ENCODE assay signal across 13 cellular contexts in the genomic region with DNA sequence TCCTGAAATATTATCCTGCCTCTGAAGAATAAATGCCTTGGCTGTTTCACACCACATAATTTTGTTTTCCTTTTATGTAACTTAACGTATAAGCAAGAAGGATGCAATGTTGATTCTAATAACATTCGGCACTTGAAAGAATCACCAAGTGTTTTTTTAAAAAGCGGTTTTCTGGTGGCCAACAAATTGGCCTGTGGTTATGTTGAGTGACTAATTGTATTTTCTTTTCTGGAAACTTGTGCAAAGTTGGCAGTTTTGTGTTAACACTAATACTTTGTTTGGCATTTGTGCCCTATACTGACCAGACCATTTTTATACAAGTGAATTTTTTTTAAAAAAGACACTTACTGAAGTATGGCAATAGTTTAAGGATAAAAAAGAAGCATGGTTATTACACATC.
DNase-seq lines count a peak whose midpoint lies in the region; ATAC-seq and TF ChIP-seq lines count a peak whose summit lies in the region.
"Had no signal": no experiment of that assay in that cellular context is flagged by ENCODE, and none has a peak within 500 bp of the region (broad histone marks: within the 10 kb centered on the region; RNA-seq: fewer than 3 reads in every experiment).

No MANE protein-coding gene starts in this region.

- no peak overlapping the region for H2AFZ ChIP-seq in KMS-11 (ENCODE audit: low read depth)

- H3K27me3 ChIP-seq in KMS-11 (ENCODE audit: insufficient read depth, low read depth) (peaks cover 20% of the 10 kb centered on the region; the same call in 1 of the 2 replicates), lower lobe of right lung (ENCODE audit: low read depth) (no peaks in the 10 kb centered on the region), thyroid gland (no peaks in the 10 kb centered on the region), H7 (ENCODE audit: control insufficient read depth, insufficient read depth, low read length) (no peaks in the 10 kb centered on the region)

- no peak for TF ChIP-seq CTCF in KMS-11 (conservative IDR thresholded peaks at IDR 0.05; ENCODE audit: low read depth, low read length)
- TF ChIP-seq CTCF in astrocyte of the spinal cord (IDR thresholded peaks at IDR 0.05; ENCODE audit: low read depth, low read length), result no peak
- TF ChIP-seq CTCF in lower lobe of right lung (IDR thresholded peaks at IDR 0.05), result no peak
- no peak for TF ChIP-seq CTCF in thyroid gland (IDR thresholded peaks at IDR 0.05)

- TF ChIP-seq POLR2A in thyroid gland (IDR thresholded peaks at IDR 0.05), result no peak

- H3K79me2 ChIP-seq in KMS-11 (ENCODE audit: insufficient read depth, low read depth), result no peaks in the 10 kb centered on the region

- H3K4me1 ChIP-seq in KMS-11 (ENCODE audit: low read depth, poor library complexity, severe bottlenecking) (peaks cover 23% of the 10 kb centered on the region), lower lobe of right lung (peaks cover 15% of the 10 kb centered on the region), thyroid gland (peaks cover 0 to 11% of the 10 kb centered on the region in 2 donors)

- no peak overlapping the region for H3K9ac ChIP-seq in KMS-11

- no peaks in the 10 kb centered on the region for H3K9me3 ChIP-seq in lower lobe of right lung
- no peaks in the 10 kb centered on the region for H3K9me3 ChIP-seq in thyroid gland

- DNase-seq in astrocyte of the spinal cord (ENCODE audit: low read depth, low spot score) (peak; percentile 87), lower lobe of right lung (no peak), thyroid gland (no peak), NCI-H1092 (lab: John Stamatoyannopoulos, UW) (no peak), H7 (no peak), left colon (no peak)
- DNase-seq: activated naive CD8-positive, alpha-beta T cell treated with anti-CD3 and anti-CD28 coated beads, Interleukin-2, amount 50 U/mL, for 24 hours; NCI-H1694; retina; stimulated activated naive CD8-positive, alpha-beta T cell treated with anti-CD3 and anti-CD28 coated beads, Interleukin-15, amount 100 ng/mL, for 72 hours had no signal

- in situ Hi-C loops in astrocyte of the spinal cord (cut with HindIII; ENCODE audit: low sequenced_read_pairs), result no loop called here

- H3K27ac ChIP-seq in KMS-11 (peak overlapping the region; percentile 16; the same call in 1 of the 2 replicates), lower lobe of right lung (peak overlapping the region; percentile 25), thyroid gland (peak overlapping the region in 2 of 3 donors; percentile 51)

- H3K36me3 ChIP-seq in KMS-11 (ENCODE audit: insufficient read depth) (no peaks in the 10 kb centered on the region), lower lobe of right lung (no peaks in the 10 kb centered on the region), thyroid gland (no peaks in the 10 kb centered on the region), H7 (replicated peaks; ENCODE audit: control insufficient read depth, insufficient read depth, low read length) (no peaks in the 10 kb centered on the region; the same call in 1 of the 2 replicates)

- intact Hi-C loops in lower lobe of right lung (cut with DNase I) (no loop called here), thyroid gland (cut with DNase I) (no loop called here), left colon (cut with DNase I, micrococcal nuclease) (no loop called here)

- H3K4me2 ChIP-seq in KMS-11, result peak overlapping the region; percentile 49

- H4K20me1 ChIP-seq in KMS-11 (ENCODE audit: insufficient read depth), result no peaks in the 10 kb centered on the region

- H3K4me3 ChIP-seq in KMS-11 (IDR thresholded peaks at IDR 0.05; ENCODE audit: insufficient read depth, low read depth, low read length) (no peak overlapping the region), astrocyte of the spinal cord (ENCODE audit: low read depth, low read length) (no peak overlapping the region), lower lobe of right lung (no peak overlapping the region), thyroid gland (replicated peaks in 1 of 3) (no peak overlapping the region), H7 (ENCODE audit: insufficient read depth, low read depth, low read length) (no peak overlapping the region)

- WGBS in thyroid gland, 2 donors, result 84 to 92% methylated on average over 3 of the region's 3 CpGs

- ATAC-seq in lower lobe of right lung (no peak), left colon (no peak), GM21526 (IDR thresholded peaks at IDR 0.05; ENCODE audit: low FRiP score, unreplicated experiment) (no peak)
- ATAC-seq: activated CD4-positive, CD25-positive, alpha-beta regulatory T cell treated with anti-CD3 and anti-CD28 coated beads, Interleukin-2, amount 50 U/mL, for 24 hours; activated naive CD8-positive, alpha-beta T cell treated with anti-CD3 and anti-CD28 coated beads, Interleukin-2, amount 50 U/mL, for 24 hours; stimulated activated naive CD8-positive, alpha-beta T cell treated with anti-CD3 and anti-CD28 coated beads, Interleukin-15, amount 100 ng/mL, for 72 hours had no signal
